Comparison of ENCODE assay signal across 15 cellular contexts in the genomic region with DNA sequence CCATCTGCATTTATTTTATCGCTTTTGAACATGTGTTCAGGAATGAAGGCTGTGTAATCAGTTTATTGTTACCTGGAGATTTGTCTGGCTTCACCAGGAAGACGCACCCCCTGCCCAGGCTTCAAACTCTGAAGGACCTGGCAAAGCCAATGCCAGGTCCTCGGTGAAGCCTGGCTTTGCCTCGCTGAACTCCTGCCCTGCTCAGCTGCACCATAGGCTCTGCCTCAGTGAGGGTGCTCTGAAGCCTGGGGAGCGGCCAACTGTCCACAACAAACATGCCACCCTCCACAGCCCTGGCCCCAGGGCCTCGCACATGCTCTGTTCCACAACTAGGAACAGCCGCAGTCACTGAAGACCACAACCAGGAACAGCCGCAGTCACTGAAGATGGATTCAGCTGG.
DNase-seq lines count a peak whose midpoint lies in the region; ATAC-seq and TF ChIP-seq lines count a peak whose summit lies in the region.
"Had no signal": no experiment of that assay in that cellular context is flagged by ENCODE, and none has a peak within 500 bp of the region (broad histone marks: within the 10 kb centered on the region; RNA-seq: fewer than 3 reads in every experiment).

No MANE protein-coding gene starts in this region.

- H3K27me3 Mint-ChIP-seq in HFFc6 (ENCODE audit: insufficient read depth) = peaks cover 3% of the 10 kb centered on the region; the same call in 1 of the 2 replicates
- peaks cover 7% of the 10 kb centered on the region for H3K27me3 Mint-ChIP-seq in activated CD4-positive, alpha-beta T cell treated with anti-CD3 and anti-CD28 coated beads for 36 hours

- intact Hi-C loops in transverse colon (cut with DNase I; ENCODE audit: low total_unique reads) = no loop called here
- intact Hi-C loops in activated CD4-positive, alpha-beta T cell treated with anti-CD3 and anti-CD28 coated beads for 36 hours (cut with DNase I, micrococcal nuclease) = no loop called here

- H3K9ac ChIP-seq in duodenal mucosa (ENCODE audit: low read depth in 1 of 2, low read length in 2 of 2) = peak overlapping the region; percentile 0 to 36
- peak overlapping the region in 1 of 2 donors; percentile 41 for H3K9ac ChIP-seq in mucosa of rectum (ENCODE audit: low read depth in 1 of 2, low read length in 2 of 2)

- TF ChIP-seq CTCF in HFFc6 (IDR thresholded peaks at IDR 0.05) = no peak
- no peak for TF ChIP-seq CTCF in transverse colon (IDR thresholded peaks at IDR 0.05)

- no peaks in the 10 kb centered on the region for H3K36me3 ChIP-seq in duodenal mucosa (ENCODE audit: control insufficient read depth in 1 of 2, insufficient read depth in 2 of 2, low read length in 2 of 2)
- no peaks in the 10 kb centered on the region for H3K36me3 ChIP-seq in mucosa of rectum (ENCODE audit: control insufficient read depth in 2 of 2, insufficient read depth in 2 of 2, low read length in 2 of 2)
- H3K36me3 ChIP-seq in transverse colon = no peaks in the 10 kb centered on the region

- H3K27me3 ChIP-seq in duodenal mucosa (ENCODE audit: control insufficient read depth in 1 of 2, insufficient read depth in 2 of 2, low read length in 2 of 2) = no peaks in the 10 kb centered on the region
- peaks cover 0 to 3% of the 10 kb centered on the region in 2 donors for H3K27me3 ChIP-seq in mucosa of rectum (ENCODE audit: control insufficient read depth in 2 of 2, insufficient read depth in 2 of 2, low read length in 2 of 2)
- no peaks in the 10 kb centered on the region for H3K27me3 ChIP-seq in transverse colon

- TF ChIP-seq POLR2A in transverse colon (IDR thresholded peaks at IDR 0.05) = no peak

- H3K4me3 Mint-ChIP-seq in HFFc6 = no peak overlapping the region
- H3K4me3 Mint-ChIP-seq in activated CD4-positive, alpha-beta T cell treated with anti-CD3 and anti-CD28 coated beads for 36 hours = no peak overlapping the region
- H3K4me3 Mint-ChIP-seq: B cell; CD4-positive, alpha-beta T cell had no signal

- H3K27ac ChIP-seq in duodenal mucosa (ENCODE audit: low read depth, low read length) (peak overlapping the region; percentile 53), mucosa of rectum (ENCODE audit: low read depth in 2 of 2, low read length in 2 of 2) (peak overlapping the region; percentile 90 to 93), transverse colon (peak overlapping the region; percentile 79 to 87 (median 83))

- 87% methylated on average over 8 of the region's 8 CpGs; no CpG with 5 or more reads in 1 of the 2 donors for WGBS in transverse colon (ENCODE audit: low coverage in 1 of 2), 2 donors

- no peak for DNase-seq in HFFc6
- no peak for DNase-seq in transverse colon
- no peak for DNase-seq in G401 (ENCODE audit: low spot score)
- no peak for DNase-seq in activated CD4-positive, alpha-beta T cell treated with anti-CD3 and anti-CD28 coated beads for 36 hours
- no peak for DNase-seq in DMS153 treated with DMSO at 0.1 percent for 48 hours (lab: John Stamatoyannopoulos, UW; ENCODE audit: unreplicated experiment)
- DNase-seq: ACHN; C1 segment of cervical spinal cord; CD4-positive, alpha-beta T cell; DND-41; GF-D8; HCEC 1CT had no signal

- no peaks in the 10 kb centered on the region for H3K9me3 Mint-ChIP-seq in HFFc6
- H3K9me3 Mint-ChIP-seq in activated CD4-positive, alpha-beta T cell treated with anti-CD3 and anti-CD28 coated beads for 36 hours (ENCODE audit: low read depth) = no peaks in the 10 kb centered on the region
- H3K9me3 Mint-ChIP-seq: CD4-positive, alpha-beta T cell had no signal

- H3K9me3 ChIP-seq in duodenal mucosa (ENCODE audit: control insufficient read depth in 1 of 2, low read length in 2 of 2) = no peaks in the 10 kb centered on the region
- H3K9me3 ChIP-seq in mucosa of rectum (ENCODE audit: control insufficient read depth in 2 of 2, low read length in 2 of 2) = no peaks in the 10 kb centered on the region
- no peaks in the 10 kb centered on the region for H3K9me3 ChIP-seq in transverse colon

- peak overlapping the region; percentile 97 for H3K27ac Mint-ChIP-seq in HFFc6
- H3K27ac Mint-ChIP-seq in activated CD4-positive, alpha-beta T cell treated with anti-CD3 and anti-CD28 coated beads for 36 hours = no peak overlapping the region
- H3K27ac Mint-ChIP-seq: B cell; CD4-positive, alpha-beta T cell had no signal

- H3K4me1 Mint-ChIP-seq in HFFc6 (ENCODE audit: low read depth) = peaks cover 63% of the 10 kb centered on the region
- H3K4me1 Mint-ChIP-seq in activated CD4-positive, alpha-beta T cell treated with anti-CD3 and anti-CD28 coated beads for 36 hours = no peaks in the 10 kb centered on the region
- H3K4me1 Mint-ChIP-seq: B cell had no signal

- ATAC-seq in activated CD4-positive, alpha-beta T cell treated with anti-CD3 and anti-CD28 coated beads for 36 hours = no peak
- no peak for ATAC-seq in GM18511 (IDR thresholded peaks at IDR 0.05; ENCODE audit: unreplicated experiment)

- POLR2A ChIA-PET in activated CD4-positive, alpha-beta T cell treated with anti-CD3 and anti-CD28 coated beads for 36 hours (lab: Charles Lee) = no interaction called here

- H3K36me3 Mint-ChIP-seq in HFFc6 (ENCODE audit: low read depth) = peaks cover 5% of the 10 kb centered on the region
- no peaks in the 10 kb centered on the region for H3K36me3 Mint-ChIP-seq in activated CD4-positive, alpha-beta T cell treated with anti-CD3 and anti-CD28 coated beads for 36 hours (ENCODE audit: low read depth)

- no peak overlapping the region for H3K4me3 ChIP-seq in duodenal mucosa (ENCODE audit: low read depth in 1 of 2, low read length in 2 of 2)
- no peak overlapping the region for H3K4me3 ChIP-seq in mucosa of rectum (ENCODE audit: low read length in 2 of 2)
- no peak overlapping the region for H3K4me3 ChIP-seq in transverse colon

- TF ChIP-seq EP300 in transverse colon (IDR thresholded peaks at IDR 0.05; ENCODE audit: low read depth) = no peak

- in situ Hi-C loops in transverse colon (cut with MboI; ENCODE audit: low pct_ligation_motif_present in 1 of 4, low pct_unique_long_range_greater_than_20kb in 1 of 4, low sequenced_read_pairs in 3 of 4) (no loop called here), G401 (cut with HindIII; ENCODE audit: low sequenced_read_pairs) (no loop called here)

- H3K4me1 ChIP-seq in duodenal mucosa (ENCODE audit: control insufficient read depth in 1 of 2, insufficient read depth in 2 of 2, low read length in 2 of 2) (peaks cover 66 to 73% of the 10 kb centered on the region in 2 donors), mucosa of rectum (ENCODE audit: control insufficient read depth in 2 of 2, insufficient read depth in 2 of 2, low read length in 2 of 2) (peaks cover 58 to 74% of the 10 kb centered on the region in 2 donors), transverse colon (peaks cover 17 to 63% (median 50%) of the 10 kb centered on the region in 4 donors)

- CTCF ChIA-PET in activated CD4-positive, alpha-beta T cell treated with anti-CD3 and anti-CD28 coated beads for 36 hours (lab: Charles Lee) = no interaction called here
